28 cellular contexts compared by ENCODE assay signal in the genomic region with DNA sequence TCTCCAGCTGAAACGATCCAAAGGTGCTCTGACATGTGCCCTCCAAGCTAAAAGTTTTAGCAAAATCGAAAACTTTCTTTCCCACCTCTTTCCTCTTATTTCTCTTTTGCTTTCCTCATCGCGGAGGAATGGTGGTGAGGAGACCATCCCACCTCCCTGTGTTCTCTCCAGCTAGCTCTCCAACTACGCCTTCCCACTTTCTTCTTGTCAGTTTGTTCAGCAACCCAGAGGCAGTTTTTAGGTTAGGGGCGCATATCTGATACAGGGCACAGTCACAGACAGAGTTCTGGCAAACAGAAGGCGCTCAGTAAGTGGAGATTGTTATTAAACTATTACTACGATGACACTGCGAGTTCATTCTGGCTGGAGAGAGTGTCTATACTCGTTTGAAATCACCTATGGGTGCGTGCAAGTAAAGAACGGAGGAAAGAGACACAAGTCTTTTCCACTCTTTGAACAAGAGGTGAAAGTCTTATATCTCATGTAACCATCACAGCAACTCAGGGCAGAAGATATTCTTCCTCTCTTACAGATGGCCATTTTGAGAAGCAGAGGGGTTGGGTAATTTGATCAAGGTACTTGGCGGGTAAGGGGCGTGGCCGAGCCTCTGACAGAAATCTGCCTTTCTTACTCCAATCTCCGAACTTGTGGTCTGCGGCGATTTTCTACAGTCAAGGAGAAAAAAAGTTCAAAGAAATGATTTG. TPM values are rescaled to one million over a fixed set of nuclear protein-coding genes. Genes with fewer than 3 reads are reported as not detected.
A peak's percentile ranks its signal among the peaks of the same experiment; 100 is the strongest.
DNase-seq lines count a peak whose midpoint lies in the region; ATAC-seq, FAIRE-seq and TF ChIP-seq lines count a peak whose summit lies in the region.
"Had no signal": no experiment of that assay in that cellular context is flagged by ENCODE, and none has a peak within 500 bp of the region (broad histone marks: within the 10 kb centered on the region; RNA-seq: fewer than 3 reads in every experiment).

No MANE protein-coding gene starts in this region.

- H3K36me3 ChIP-seq in H1 (ENCODE audit: control insufficient read depth in 2 of 4, insufficient read depth in 4 of 4, low read length in 3 of 4) (no peaks in the 10 kb centered on the region), transverse colon (no peaks in the 10 kb centered on the region), pancreas (no peaks in the 10 kb centered on the region)
- H3K36me3 ChIP-seq: uterus had no signal

- H2AK5ac ChIP-seq in H1 (ENCODE audit: low read depth, low read length): 0 out of 2 replicates have a peak overlapping the region, but pooled peaks have one; percentile 45

- H3K36me3 Mint-ChIP-seq in activated naive CD8-positive, alpha-beta T cell treated with anti-CD3 and anti-CD28 coated beads, Interleukin-2, amount 10 ng/mL, durations not matched to agents 7 days and 5 days: peaks cover 3% of the 10 kb centered on the region
- H3K36me3 Mint-ChIP-seq in activated naive CD8-positive, alpha-beta T cell treated with anti-CD3 and anti-CD28 coated beads for 36 hours: peaks cover 6% of the 10 kb centered on the region
- no peaks in the 10 kb centered on the region for H3K36me3 Mint-ChIP-seq in nephron progenitor cell (ENCODE audit: low read depth)
- H3K36me3 Mint-ChIP-seq: CD8-positive, alpha-beta memory T cell had no signal

- POLR2A ChIA-PET in activated naive CD8-positive, alpha-beta T cell treated with anti-CD3 and anti-CD28 coated beads, Interleukin-2, amount 10 ng/mL, durations not matched to agents 7 days and 5 days (lab: Charles Lee): no interaction called here
- POLR2A ChIA-PET in H1 (lab: Charles Lee; ENCODE audit: partially characterized antibody): interaction anchor here (1.5 kb wide), 1 partner anchor 11 kb away, joined by 3 read pairs; no protein-coding TSS in a partner anchor

- 22% methylated on average over 18 of the region's 18 CpGs; no CpG with 5 or more reads in 1 of the 2 experiments for WGBS in H1 (ENCODE audit: extremely low coverage in 1 of 2, insufficient coverage in 1 of 2, insufficient read length in 1 of 2, insufficient replicate concordance in 2 of 2, low coverage in 1 of 2, low lambda C conversion rate in 2 of 2, missing lambda C conversion rate in 1 of 2), 2 experiments
- WGBS in transverse colon (ENCODE audit: low coverage in 1 of 2), 2 donors: 44 to 51% methylated on average over 13 to 18 of the region's 18 CpGs
- 15 to 21% methylated on average over 18 of the region's 18 CpGs for WGBS in pancreas, 2 donors

- ATAC-seq in activated naive CD8-positive, alpha-beta T cell treated with anti-CD3 and anti-CD28 coated beads, Interleukin-2, amount 10 ng/mL, durations not matched to agents 7 days and 5 days (ENCODE audit: low read depth): no peak
- ATAC-seq in GM18873 (IDR thresholded peaks at IDR 0.05; ENCODE audit: low FRiP score, unreplicated experiment) (no peak), pancreas (no peak)

- in situ Hi-C loops in transverse colon (cut with MboI; ENCODE audit: low pct_ligation_motif_present in 1 of 4, low pct_unique_long_range_greater_than_20kb in 1 of 4, low sequenced_read_pairs in 3 of 4): loop anchor here in 1 of 4 donors (25.0 kb wide), 2 partner anchors 544 to 844 kb away; a partner anchor contains a TSS

- H3K56ac ChIP-seq in H1 (replicated peaks; ENCODE audit: insufficient read length, low read depth, low read length): no peak overlapping the region

- H2BK15ac ChIP-seq in H1 (ENCODE audit: low read length): no peak overlapping the region

- TF ChIP-seq RAD21 in H1 (IDR thresholded peaks at IDR 0.05 in 1 of 2, conservative IDR thresholded peaks at IDR 0.05 in 1 of 2; ENCODE audit: low read depth in 2 of 2, low read length in 2 of 2): no peak

- H3K18ac ChIP-seq in H1 (ENCODE audit: extremely low read depth, low read length): no peak overlapping the region

- TF ChIP-seq CTCF in H1 (IDR thresholded peaks at IDR 0.05; ENCODE audit: control extremely low read depth in 1 of 3, insufficient read depth in 1 of 3, low read depth in 1 of 3, low read length in 3 of 3) (no peak), nephron progenitor cell (IDR thresholded peaks at IDR 0.05) (no peak), transverse colon (IDR thresholded peaks at IDR 0.05) (no peak), pancreas (IDR thresholded peaks at IDR 0.05) (no peak)

- H2BK12ac ChIP-seq in H1 (ENCODE audit: low read depth, low read length): no peak overlapping the region

- H3K27ac ChIP-seq in H1 (ENCODE audit: low read depth, low read length): no peak overlapping the region
- peak overlapping the region in 3 of 4 donors; percentile 52 to 72 (median 56) for H3K27ac ChIP-seq in transverse colon
- no peak overlapping the region for H3K27ac ChIP-seq in pancreas
- H3K27ac ChIP-seq: uterus had no signal

- H2BK20ac ChIP-seq in H1 (ENCODE audit: low read length): no peak overlapping the region

- peaks cover 16% of the 10 kb centered on the region for H3K9me3 Mint-ChIP-seq in activated naive CD8-positive, alpha-beta T cell treated with anti-CD3 and anti-CD28 coated beads, Interleukin-2, amount 10 ng/mL, durations not matched to agents 7 days and 5 days
- peaks cover 8% of the 10 kb centered on the region for H3K9me3 Mint-ChIP-seq in activated naive CD8-positive, alpha-beta T cell treated with anti-CD3 and anti-CD28 coated beads for 36 hours
- H3K9me3 Mint-ChIP-seq in nephron progenitor cell: peaks cover 26% of the 10 kb centered on the region

- H4K5ac ChIP-seq in H1 (ENCODE audit: insufficient read length, low read depth, low read length): no peak overlapping the region

- H4K91ac ChIP-seq in H1 (replicated peaks; ENCODE audit: insufficient read length, low read length): no peak overlapping the region

- H4K8ac ChIP-seq in H1 (ENCODE audit: extremely low read depth, insufficient read depth, low read length): no peak overlapping the region

- H2AFZ ChIP-seq in H1 (ENCODE audit: low read length): no peak overlapping the region

- no peaks in the 10 kb centered on the region; the same call in none of the 2 replicates for H3K23me2 ChIP-seq in H1 (ENCODE audit: low read depth, low read length)

- H3K27me3 Mint-ChIP-seq in activated naive CD8-positive, alpha-beta T cell treated with anti-CD3 and anti-CD28 coated beads, Interleukin-2, amount 10 ng/mL, durations not matched to agents 7 days and 5 days: peaks cover 64% of the 10 kb centered on the region
- H3K27me3 Mint-ChIP-seq in activated naive CD8-positive, alpha-beta T cell treated with anti-CD3 and anti-CD28 coated beads for 36 hours: peaks cover 86% of the 10 kb centered on the region
- H3K27me3 Mint-ChIP-seq in nephron progenitor cell (ENCODE audit: low read depth, poor library complexity): peaks cover 96% of the 10 kb centered on the region

- no peak overlapping the region for H3K27ac Mint-ChIP-seq in activated naive CD8-positive, alpha-beta T cell treated with anti-CD3 and anti-CD28 coated beads, Interleukin-2, amount 10 ng/mL, durations not matched to agents 7 days and 5 days
- H3K27ac Mint-ChIP-seq in activated naive CD8-positive, alpha-beta T cell treated with anti-CD3 and anti-CD28 coated beads for 36 hours: no peak overlapping the region
- H3K27ac Mint-ChIP-seq in nephron progenitor cell: no peak overlapping the region
- H3K27ac Mint-ChIP-seq: activated T-cell treated with anti-CD3 and anti-CD28 coated beads, Interleukin-2, amount 50 U/mL, for 24 hours; naive thymus-derived CD4-positive, alpha-beta T cell had no signal

- TF ChIP-seq POLR2A in H1 (IDR thresholded peaks at IDR 0.05; ENCODE audit: control extremely low read depth in 1 of 2, low read depth in 2 of 2, low read length in 2 of 2) (no peak), transverse colon (IDR thresholded peaks at IDR 0.05) (no peak)

- H3K4ac ChIP-seq in H1 (replicated peaks; ENCODE audit: insufficient read length, low read depth, low read length): no peak overlapping the region

- no peak overlapping the region for H3K14ac ChIP-seq in H1 (ENCODE audit: insufficient read length)

- H3K4me3 Mint-ChIP-seq in activated naive CD8-positive, alpha-beta T cell treated with anti-CD3 and anti-CD28 coated beads, Interleukin-2, amount 10 ng/mL, durations not matched to agents 7 days and 5 days: peak overlapping the region; percentile 61
- H3K4me3 Mint-ChIP-seq in activated naive CD8-positive, alpha-beta T cell treated with anti-CD3 and anti-CD28 coated beads for 36 hours: no peak overlapping the region
- peak overlapping the region; percentile 68 for H3K4me3 Mint-ChIP-seq in nephron progenitor cell
- H3K4me3 Mint-ChIP-seq: CD8-positive, alpha-beta memory T cell; T-helper 1 cell treated with Interleukin-12 subunit alpha and Interleukin-12 subunit beta and Interleukin-4 antibody, amounts not matched to agents 30 μg/mL and 1 μg/mL, for 36 hours had no signal

- FAIRE-seq in H1 (lab: Jason Lieb, UNC) (no peak), pancreas (lab: Jason Lieb, UNC) (no peak)
- FAIRE-seq: A204.1, bronchial epithelial cell, endothelial cell of umbilical vein, GM18507, HTR-8/SVneo, RCC 7860 had no signal

- H3K79me1 ChIP-seq in H1 (ENCODE audit: low read depth, low read length): no peaks in the 10 kb centered on the region; the same call in 1 of the 2 replicates

- H3K4me2 ChIP-seq in H1 (ENCODE audit: insufficient read depth in 1 of 2, low read depth in 2 of 2, low read length in 2 of 2): peak overlapping the region; percentile 74 to 97; a peak in 3 of 4 replicates

- H4K20me1 ChIP-seq in H1 (replicated peaks in 1 of 2; ENCODE audit: control insufficient read depth in 1 of 2, insufficient read depth in 2 of 2, low read length in 2 of 2): peaks cover 22 to 52% of the 10 kb centered on the region in 2 experiments

- no peaks in the 10 kb centered on the region for H3K79me2 ChIP-seq in H1 (ENCODE audit: control insufficient read depth in 1 of 2, insufficient read depth in 2 of 2, low read length in 2 of 2)

- intact Hi-C loops in transverse colon (cut with DNase I; ENCODE audit: low total_unique reads): loop anchor here (1.0 kb wide), 1 partner anchor 31 kb away; no protein-coding TSS in a partner anchor
- intact Hi-C loops in pancreas (cut with DNase I): no loop called here

- peaks cover 2% of the 10 kb centered on the region for H3K4me1 Mint-ChIP-seq in activated naive CD8-positive, alpha-beta T cell treated with anti-CD3 and anti-CD28 coated beads, Interleukin-2, amount 10 ng/mL, durations not matched to agents 7 days and 5 days
- H3K4me1 Mint-ChIP-seq in activated naive CD8-positive, alpha-beta T cell treated with anti-CD3 and anti-CD28 coated beads for 36 hours: peaks cover 14% of the 10 kb centered on the region
- H3K4me1 Mint-ChIP-seq in nephron progenitor cell: peaks cover 72% of the 10 kb centered on the region

- H2BK120ac ChIP-seq in H1 (replicated peaks; ENCODE audit: low read depth, low read length): no peak overlapping the region

- no peak for DNase-seq in activated naive CD8-positive, alpha-beta T cell treated with anti-CD3 and anti-CD28 coated beads, Interleukin-2, amount 10 ng/mL, durations not matched to agents 7 days and 5 days
- no peak for DNase-seq in activated naive CD8-positive, alpha-beta T cell treated with anti-CD3 and anti-CD28 coated beads for 36 hours
- peak in 1 of 2 experiments; percentile 59 for DNase-seq in H1 (ENCODE audit: low read depth in 1 of 2, low spot score in 2 of 2)
- DNase-seq in nephron progenitor cell: no peak
- DNase-seq in transverse colon: no peak
- no peak for DNase-seq in pancreas
- no peak for DNase-seq in mucosa of gallbladder (ENCODE audit: low spot score)
- DNase-seq: activated naive CD4-positive, alpha-beta T cell; activated T-cell treated with anti-CD3 and anti-CD28 coated beads, Interleukin-2, amount 50 U/mL, for 24 hours; AML-193; amniotic stem cell; CD8-positive, alpha-beta memory T cell; GDM1; Karpas-422; left cardiac atrium; naive thymus-derived CD4-positive, alpha-beta T cell; NCI-H187; NCI-H526 treated with DMSO at 0.1 percent for 48 hours; uterus had no signal

- H3K9me3 ChIP-seq in H1 (ENCODE audit: insufficient read depth in 2 of 2, low read depth in 1 of 2, low read length in 1 of 2) (no peaks in the 10 kb centered on the region), transverse colon (no peaks in the 10 kb centered on the region), pancreas (no peaks in the 10 kb centered on the region)
- H3K9me3 ChIP-seq: uterus had no signal

- H3K4me1 ChIP-seq in H1 (replicated peaks in 1 of 4; ENCODE audit: control insufficient read depth in 3 of 4, insufficient read depth in 4 of 4, low read length in 3 of 4) (peaks cover 10 to 41% (median 22%) of the 10 kb centered on the region in 4 experiments), transverse colon (peaks cover 0 to 11% (median 4%) of the 10 kb centered on the region in 4 donors), pancreas (peaks cover 0 to 4% (median 0%) of the 10 kb centered on the region in 3 donors)
- H3K4me1 ChIP-seq: uterus had no signal

- no peak overlapping the region for H3K9ac ChIP-seq in H1 (replicated peaks in 1 of 4; ENCODE audit: extremely low read depth in 1 of 4, low read depth in 3 of 4, low read length in 3 of 4)

- H3K27me3 ChIP-seq in H1 (replicated peaks in 1 of 4; ENCODE audit: control insufficient read depth in 3 of 4, extremely low read depth in 1 of 4, insufficient read depth in 3 of 4, low read length in 3 of 4) (peaks cover 85 to 92% (median 92%) of the 10 kb centered on the region in 4 experiments), transverse colon (peaks cover 88% of the 10 kb centered on the region), pancreas (peaks cover 0 to 57% (median 15%) of the 10 kb centered on the region in 4 donors)

- TF ChIP-seq EP300 in H1 (IDR thresholded peaks at IDR 0.05; ENCODE audit: borderline replicate concordance in 1 of 2, low read depth in 2 of 2, low read length in 2 of 2) (no peak), transverse colon (IDR thresholded peaks at IDR 0.05; ENCODE audit: low read depth) (no peak)

- CTCF ChIA-PET in H1 (lab: Charles Lee; ENCODE audit: partially characterized antibody): interaction anchor here (1.3 to 4.8 kb wide), 3 partner anchors 11 to 82 kb away, joined by 4 to 32 read pairs (median 5); no protein-coding TSS in a partner anchor

- no peak overlapping the region for H2BK5ac ChIP-seq in H1 (ENCODE audit: low read depth, low read length)

- no peak overlapping the region for H3K23ac ChIP-seq in H1 (ENCODE audit: insufficient read length)

- peak overlapping the region in 1 of 4 experiments; percentile 54; a peak in 3 of 8 replicates for H3K4me3 ChIP-seq in H1 (ENCODE audit: extremely low read depth in 1 of 4, insufficient read depth in 2 of 4, low read depth in 3 of 4, low read length in 4 of 4)
- H3K4me3 ChIP-seq in transverse colon: no peak overlapping the region
- peak overlapping the region in 1 of 4 donors; percentile 45 for H3K4me3 ChIP-seq in pancreas

RNA-seq across cellular contexts. Expression of a gene that starts 13.9 kb away (rescaled TPM):
- under 1 TPM; 0.28 to 0.43 TPM for total RNA-seq in activated naive CD8-positive, alpha-beta T cell treated with anti-CD3 and anti-CD28 coated beads, Interleukin-2, amount 10 ng/mL, durations not matched to agents 7 days and 5 days
- total RNA-seq in activated naive CD8-positive, alpha-beta T cell treated with anti-CD3 and anti-CD28 coated beads for 36 hours: not detected
- 0.30 and 0.50 TPM in 2 replicates for total RNA-seq in H1 (2021; fragmentation: NEBNext Ultra II Directional; extraction: Animal tissue kit (Norgen Biotek cat#: 25700))
- polyA plus RNA-seq in H1 (2011; rRNA removed) (0.11 and 0.17 TPM in 2 replicates), pancreas (1 to 10 TPM; 3.0 to 5.9 TPM)
- 0.47 TPM for polyA plus RNA-seq in H1 (2011; cell fraction: cytosol; rRNA removed)
- polyA plus RNA-seq in H1 (2011; cell fraction: nucleus; rRNA removed): 0.56 TPM
- 0.27 to 0.69 TPM (median 0.42 TPM) in 3 of 4 replicates, not detected in the other for polyA plus RNA-seq in H1 (2012, experiment 1 of 2)
- 0.67 TPM for polyA plus RNA-seq in H1 (2012, experiment 2 of 2)
- polyA plus RNA-seq in H1 (2013, experiment 1 of 2): 0.16 TPM
- 0.15 TPM for polyA plus RNA-seq in H1 (2013, experiment 2 of 2)
- 0.07 TPM in 1 of 2 replicates, not detected in the other for polyA minus RNA-seq in H1 (2011; rRNA and poly(A)+ RNA removed)
- polyA minus RNA-seq in H1 (2011; cell fraction: cytosol; rRNA and poly(A)+ RNA removed): not detected
- polyA minus RNA-seq in H1 (2011; cell fraction: nucleus; rRNA and poly(A)+ RNA removed): 0.30 TPM
- total RNA-seq in transverse colon (10 to 100 TPM in 2 of 4 donors, 1 to 10 TPM in 2; 4.2 to 18.4 (median 9.3) TPM), pancreas (1 to 10 TPM in 4 of 6 donors, under 1 TPM in 2; 0.74 to 3.8 (median 1.9) TPM), mucosa of gallbladder (9.8 TPM)
- total RNA-seq: activated CD8-positive, alpha-beta memory T cell treated with anti-CD3 and anti-CD28 coated beads for 36 hours; CD8-positive, alpha-beta memory T cell had no signal
- polyA plus RNA-seq: CD8-positive, alpha-beta memory T cell; naive thymus-derived CD4-positive, alpha-beta T cell had no signal

Comparison
In these comparisons a context has a peak if more than half of its experiments do, and no peak if none do; other contexts are left out.
1. H3K27ac ChIP-seq: peak in transverse colon (3 of 4); none in H1 (single experiment) and pancreas (0 of 4).